Comparison of ENCODE assay signal across 22 cellular contexts in genomic region chr16:55367301-55367745, GRCh38. TPM values are rescaled to one million over a fixed set of nuclear protein-coding genes. Genes with fewer than 3 reads are reported as not detected.
DNase-seq lines count a peak whose midpoint lies in the region; ATAC-seq, FAIRE-seq and TF ChIP-seq lines count a peak whose summit lies in the region.
"Had no signal": no experiment of that assay in that cellular context is flagged by ENCODE, and none has a peak within 500 bp of the region (broad histone marks: within the 10 kb centered on the region; RNA-seq: fewer than 3 reads in every experiment).

No MANE protein-coding gene starts in this region.

- H3K4me3 ChIP-seq in A673 (ENCODE audit: low read depth, low read length, poor library complexity, severe bottlenecking) (no peak overlapping the region), astrocyte (ENCODE audit: insufficient read depth, low read depth, low read length) (no peak overlapping the region), stomach (no peak overlapping the region)
- H3K4me3 ChIP-seq: cardiac muscle cell, gastroesophageal sphincter, HAP-1, uterus had no signal

- intact Hi-C loops in A673 (cut with micrococcal nuclease; ENCODE audit: unreplicated experiment) = no loop called here
- intact Hi-C loops in stomach (cut with DNase I; ENCODE audit: low total_unique reads) = no loop called here

- H4K20me1 ChIP-seq in astrocyte (ENCODE audit: insufficient read depth, low read length) = no peaks in the 10 kb centered on the region

- H3K27ac ChIP-seq in A673 (ENCODE audit: low read depth, low read length, poor library complexity, severe bottlenecking) = no peak overlapping the region
- H3K27ac ChIP-seq in astrocyte (ENCODE audit: low read depth, low read length) = no peak overlapping the region
- no peak overlapping the region for H3K27ac ChIP-seq in stomach
- H3K27ac ChIP-seq: cardiac muscle cell, gastroesophageal sphincter, uterus had no signal

- H3K36me3 ChIP-seq in A673 (ENCODE audit: insufficient read depth, low read length, poor library complexity, severe bottlenecking) = no peaks in the 10 kb centered on the region
- H3K36me3 ChIP-seq in astrocyte (ENCODE audit: insufficient read depth, low read length) = no peaks in the 10 kb centered on the region
- H3K36me3 ChIP-seq in stomach = no peaks in the 10 kb centered on the region
- H3K36me3 ChIP-seq: cardiac muscle cell, gastroesophageal sphincter, HAP-1, uterus had no signal

- TF ChIP-seq POLR2A in stomach (IDR thresholded peaks at IDR 0.05) = no peak

- H3K27me3 Mint-ChIP-seq in astrocyte (ENCODE audit: low read depth, unreplicated experiment) (peaks cover 43% of the 10 kb centered on the region), glutamatergic neuron (ENCODE audit: unreplicated experiment) (peaks cover 3% of the 10 kb centered on the region)
- H3K27me3 Mint-ChIP-seq in activated naive CD4-positive, alpha-beta T cell treated with anti-CD3 and anti-CD28 coated beads, Interleukin-2, amount 10 ng/mL, durations not matched to agents 7 days and 5 days = peaks cover 19% of the 10 kb centered on the region

- H3K27me3 ChIP-seq in A673 (replicated peaks; ENCODE audit: insufficient read depth, low read depth, low read length, poor library complexity) (peaks cover 26% of the 10 kb centered on the region), astrocyte (ENCODE audit: insufficient read depth, low read length) (peaks cover 26% of the 10 kb centered on the region), stomach (peaks cover 0 to 67% (median 20%) of the 10 kb centered on the region in 3 donors)
- H3K27me3 ChIP-seq: uterus had no signal

- no peak for TF ChIP-seq CTCF in A673 (conservative IDR thresholded peaks at IDR 0.05; ENCODE audit: low read depth, low read length)
- TF ChIP-seq CTCF in astrocyte (IDR thresholded peaks at IDR 0.05; ENCODE audit: insufficient read depth, low read depth, low read length) = no peak
- no peak for TF ChIP-seq CTCF in glutamatergic neuron (IDR thresholded peaks at IDR 0.05; ENCODE audit: partially characterized antibody, unreplicated experiment)
- TF ChIP-seq CTCF in stomach (IDR thresholded peaks at IDR 0.05) = no peak

- peaks cover 3% of the 10 kb centered on the region for H3K4me1 Mint-ChIP-seq in astrocyte (ENCODE audit: low read depth, unreplicated experiment)
- H3K4me1 Mint-ChIP-seq in glutamatergic neuron (ENCODE audit: low read depth, unreplicated experiment) = peaks cover 14% of the 10 kb centered on the region
- no peaks in the 10 kb centered on the region for H3K4me1 Mint-ChIP-seq in activated naive CD4-positive, alpha-beta T cell treated with anti-CD3 and anti-CD28 coated beads, Interleukin-2, amount 10 ng/mL, durations not matched to agents 7 days and 5 days
- H3K4me1 Mint-ChIP-seq: naive B cell had no signal

- DNase-seq in A673 (ENCODE audit: low spot score) (peak; percentile 17), EH (ENCODE audit: low read depth) (peak; percentile 27), astrocyte (ENCODE audit: low read depth) (peak; percentile 3), glutamatergic neuron (no peak), NCI-H82 treated with DMSO at 0.1 percent for 48 hours (lab: John Stamatoyannopoulos, UW; ENCODE audit: unreplicated experiment) (no peak), stomach (no peak)
- DNase-seq in activated naive CD4-positive, alpha-beta T cell treated with anti-CD3 and anti-CD28 coated beads, Interleukin-2, amount 10 ng/mL, durations not matched to agents 7 days and 5 days = no peak
- DNase-seq: activated T-cell treated with anti-CD3 and anti-CD28 coated beads, Interleukin-2, amount 50 U/mL, for 1 hour; CD4-positive, CD25-positive, alpha-beta regulatory T cell; dermis blood vessel endothelial cell; kidney glomerular epithelial cell; mesenchymal stem cell; naive B cell; NCI-H1105; NCI-H524 treated with DMSO at 0.1 percent for 48 hours; SW 1271; uterus had no signal

- POLR2A ChIA-PET in A673 (lab: Charles Lee; ENCODE audit: low non-redundant PET) = no interaction called here

- 38 to 59% (median 49%) methylated on average over 4 of the region's 4 CpGs for WGBS in stomach, 5 donors

- CTCF ChIA-PET in A673 (lab: Charles Lee) = no interaction called here
- CTCF ChIA-PET in activated naive CD4-positive, alpha-beta T cell treated with anti-CD3 and anti-CD28 coated beads, Interleukin-2, amount 10 ng/mL, durations not matched to agents 7 days and 5 days (lab: Charles Lee) = no interaction called here

- no peak overlapping the region for H2AFZ ChIP-seq in astrocyte (ENCODE audit: low read depth, low read length)

- BruUV-seq in A673 (replicated peaks; lab: Mats Ljungman, UMichigan) = no TSS peak

- H3K9me3 Mint-ChIP-seq in astrocyte (ENCODE audit: unreplicated experiment) (no peaks in the 10 kb centered on the region), glutamatergic neuron (ENCODE audit: unreplicated experiment) (no peaks in the 10 kb centered on the region)
- no peaks in the 10 kb centered on the region for H3K9me3 Mint-ChIP-seq in activated naive CD4-positive, alpha-beta T cell treated with anti-CD3 and anti-CD28 coated beads, Interleukin-2, amount 10 ng/mL, durations not matched to agents 7 days and 5 days

- no peaks in the 10 kb centered on the region for H3K79me2 ChIP-seq in astrocyte (ENCODE audit: insufficient read depth, low read length)

- FAIRE-seq in astrocyte (lab: Jason Lieb, UNC) = no peak

- H3K36me3 Mint-ChIP-seq in astrocyte (ENCODE audit: low read depth, unreplicated experiment) = no peaks in the 10 kb centered on the region
- no peaks in the 10 kb centered on the region for H3K36me3 Mint-ChIP-seq in glutamatergic neuron (ENCODE audit: unreplicated experiment)
- no peaks in the 10 kb centered on the region for H3K36me3 Mint-ChIP-seq in activated naive CD4-positive, alpha-beta T cell treated with anti-CD3 and anti-CD28 coated beads, Interleukin-2, amount 10 ng/mL, durations not matched to agents 7 days and 5 days
- H3K36me3 Mint-ChIP-seq: CD4-positive, CD25-positive, alpha-beta regulatory T cell; naive B cell had no signal

- no peak overlapping the region for H3K27ac Mint-ChIP-seq in astrocyte (ENCODE audit: unreplicated experiment)
- H3K27ac Mint-ChIP-seq in glutamatergic neuron (ENCODE audit: unreplicated experiment) = no peak overlapping the region
- no peak overlapping the region for H3K27ac Mint-ChIP-seq in activated naive CD4-positive, alpha-beta T cell treated with anti-CD3 and anti-CD28 coated beads, Interleukin-2, amount 10 ng/mL, durations not matched to agents 7 days and 5 days
- H3K27ac Mint-ChIP-seq: CD4-positive, CD25-positive, alpha-beta regulatory T cell; naive B cell had no signal

- H3K9me3 ChIP-seq in A673 (ENCODE audit: low read depth, low read length, poor library complexity, severe bottlenecking) = no peaks in the 10 kb centered on the region
- no peaks in the 10 kb centered on the region for H3K9me3 ChIP-seq in astrocyte (ENCODE audit: insufficient read depth, low read depth, low read length)
- H3K9me3 ChIP-seq in stomach = no peaks in the 10 kb centered on the region
- H3K9me3 ChIP-seq: gastroesophageal sphincter, HAP-1, uterus had no signal

- H3K9ac ChIP-seq in astrocyte (ENCODE audit: low read length) = no peak overlapping the region

- H3K4me3 Mint-ChIP-seq in astrocyte (ENCODE audit: unreplicated experiment) = no peak overlapping the region
- peak overlapping the region; percentile 0 for H3K4me3 Mint-ChIP-seq in glutamatergic neuron (ENCODE audit: unreplicated experiment)
- H3K4me3 Mint-ChIP-seq in activated naive CD4-positive, alpha-beta T cell treated with anti-CD3 and anti-CD28 coated beads, Interleukin-2, amount 10 ng/mL, durations not matched to agents 7 days and 5 days = no peak overlapping the region
- H3K4me3 Mint-ChIP-seq: CD4-positive, CD25-positive, alpha-beta regulatory T cell; naive B cell had no signal

- H3K4me2 ChIP-seq in astrocyte (ENCODE audit: low read length) = no peak overlapping the region

- no peak for TF ChIP-seq EP300 in stomach (IDR thresholded peaks at IDR 0.05)

- ATAC-seq in GM18517 (IDR thresholded peaks at IDR 0.05; ENCODE audit: unreplicated experiment) = no peak

- H3K4me1 ChIP-seq in A673 (ENCODE audit: insufficient read depth, low read length, poor library complexity, severe bottlenecking) (peaks cover 33% of the 10 kb centered on the region), astrocyte (ENCODE audit: insufficient read depth, low read length) (no peaks in the 10 kb centered on the region), stomach (peaks cover 0 to 16% (median 7%) of the 10 kb centered on the region in 4 donors)
- H3K4me1 ChIP-seq: uterus had no signal

RNA-seq across cellular contexts. Expression of gene IRX6, which starts 43.3 kb away (rescaled TPM):
- total RNA-seq in A673 (2021) (0.09 TPM in 1 of 2 replicates, not detected in the other), astrocyte (not detected in 2 replicates), glutamatergic neuron (ENCODE audit: unreplicated experiment) (not detected), stomach (not detected)
- under 1 TPM in 1 of 3 donors, not detected in 2; 0.10 TPM for polyA plus RNA-seq in stomach
- total RNA-seq: CD4-positive, CD25-positive, alpha-beta regulatory T cell; dermis blood vessel endothelial cell; RPMI7951 had no signal
- polyA plus RNA-seq: CD4-positive, CD25-positive, alpha-beta regulatory T cell had no signal

Comparison
In these comparisons a context has a peak if more than half of its experiments do, and no peak if none do; other contexts are left out.
1. DNase-seq: peak in A673 (single experiment), EH (single experiment) and astrocyte (single experiment); none in glutamatergic neuron (single experiment), NCI-H82 treated with DMSO at 0.1 percent for 48 hours (single experiment), activated naive CD4-positive, alpha-beta T cell treated with anti-CD3 and anti-CD28 coated beads, Interleukin-2, amount 10 ng/mL, durations not matched to agents 7 days and 5 days (single experiment) and stomach (single experiment).